ENCODE assay signal across 12 cellular contexts in genomic region chr3:196948442-196949365, GRCh38. TPM values are rescaled to one million over a fixed set of nuclear protein-coding genes. Genes with fewer than 3 reads are reported as not detected.
DNase-seq lines count a peak whose midpoint lies in the region; ATAC-seq and TF ChIP-seq lines count a peak whose summit lies in the region.
"Had no signal": no experiment of that assay in that cellular context is flagged by ENCODE, and none has a peak within 500 bp of the region (broad histone marks: within the 10 kb centered on the region; RNA-seq: fewer than 3 reads in every experiment).

No MANE protein-coding gene starts in this region.

- no peak for TF ChIP-seq POLR2A in breast epithelium (IDR thresholded peaks at IDR 0.05)

- TF ChIP-seq CTCF in GM10266 (IDR thresholded peaks at IDR 0.05; ENCODE audit: control insufficient read depth, insufficient read depth, low read depth, missing control alignments), result peak; percentile 31
- peak; percentile 25 for TF ChIP-seq CTCF in chondrocyte (IDR thresholded peaks at IDR 0.05)
- no peak for TF ChIP-seq CTCF in omental fat pad (IDR thresholded peaks at IDR 0.05)
- no peak for TF ChIP-seq CTCF in breast epithelium (IDR thresholded peaks at IDR 0.05)

- H3K36me3 Mint-ChIP-seq in chondrocyte (ENCODE audit: low read depth), result peaks cover 4% of the 10 kb centered on the region

- ATAC-seq in omental fat pad (ENCODE audit: low FRiP score) (peak; percentile 25), GM21528 (IDR thresholded peaks at IDR 0.05; ENCODE audit: low FRiP score, unreplicated experiment) (no peak)
- ATAC-seq: left cardiac atrium had no signal

- no peak overlapping the region for H3K4me3 Mint-ChIP-seq in chondrocyte (ENCODE audit: unreplicated experiment)

- H3K27me3 Mint-ChIP-seq in chondrocyte (ENCODE audit: low read depth), result no peaks in the 10 kb centered on the region

- H3K27me3 ChIP-seq in breast epithelium, result no peaks in the 10 kb centered on the region
- H3K27me3 ChIP-seq: esophagus muscularis mucosa, right atrium auricular region had no signal

- no peaks in the 10 kb centered on the region for H3K9me3 Mint-ChIP-seq in chondrocyte (ENCODE audit: low read depth)

- H3K9me3 ChIP-seq in breast epithelium, result no peaks in the 10 kb centered on the region
- H3K9me3 ChIP-seq: esophagus muscularis mucosa, right atrium auricular region had no signal

- no peaks in the 10 kb centered on the region for H3K36me3 ChIP-seq in breast epithelium
- H3K36me3 ChIP-seq: right atrium auricular region had no signal

- H3K4me1 Mint-ChIP-seq in chondrocyte (ENCODE audit: low read depth), result peaks cover 12% of the 10 kb centered on the region

- DNase-seq in GM10266 (ENCODE audit: extremely low spot score), result no peak
- DNase-seq in NCI-H2227 (lab: John Stamatoyannopoulos, UW; ENCODE audit: unreplicated experiment), result peak; percentile 64
- DNase-seq in chondrocyte (ENCODE audit: low spot score), result no peak
- no peak for DNase-seq in omental fat pad (ENCODE audit: low spot score)
- DNase-seq in breast epithelium (ENCODE audit: low spot score in 2 of 2), result no peak
- DNase-seq in stimulated activated CD4-positive, alpha-beta T cell treated with anti-CD3 and anti-CD28 coated beads, Interleukin-4, amount 100 ng/mL, for 24 hours, result no peak
- DNase-seq: amygdala, left cardiac atrium, SW 1271 had no signal

- no peak overlapping the region for H3K4me3 ChIP-seq in breast epithelium
- H3K4me3 ChIP-seq: esophagus muscularis mucosa, right atrium auricular region had no signal

- no peak overlapping the region for H3K27ac Mint-ChIP-seq in chondrocyte (ENCODE audit: unreplicated experiment)

- H3K4me1 ChIP-seq in breast epithelium, result peaks cover 0 to 5% of the 10 kb centered on the region in 2 donors

- intact Hi-C loops in breast epithelium (cut with DNase I; ENCODE audit: low total_unique reads), result no loop called here

- no peak overlapping the region for H3K27ac ChIP-seq in breast epithelium
- H3K27ac ChIP-seq: esophagus muscularis mucosa, right atrium auricular region had no signal

RNA-seq across cellular contexts. Expression of gene NCBP2, which starts 6.4 kb away (rescaled TPM):
- total RNA-seq in chondrocyte (59.5 to 67.2 TPM (median 61.5 TPM) in 3 replicates), omental fat pad (10 to 100 TPM; 33.3 to 63.3 (median 39.9) TPM), breast epithelium (10 to 100 TPM; 40.8 to 44.9 (median 42.6) TPM)

RNA-seq across cellular contexts. Expression of gene PIGZ, which starts 19.9 kb away (rescaled TPM):
- total RNA-seq in chondrocyte, result 8.8 to 10.1 TPM (median 9.9 TPM) in 3 replicates
- total RNA-seq in omental fat pad, result 10 to 100 TPM in 1 of 4 donors, 1 to 10 TPM in 3; 5.5 to 10.2 (median 8.4) TPM
- 10 to 100 TPM; 10.5 to 14.4 (median 12.0) TPM for total RNA-seq in breast epithelium

Comparison
In these comparisons a context has a peak if more than half of its experiments do, and no peak if none do; other contexts are left out.
1. CTCF ChIP-seq: peak in GM10266 (single experiment) and chondrocyte (single experiment); none in omental fat pad (0 of 3) and breast epithelium (0 of 3).